In the genomic region with DNA sequence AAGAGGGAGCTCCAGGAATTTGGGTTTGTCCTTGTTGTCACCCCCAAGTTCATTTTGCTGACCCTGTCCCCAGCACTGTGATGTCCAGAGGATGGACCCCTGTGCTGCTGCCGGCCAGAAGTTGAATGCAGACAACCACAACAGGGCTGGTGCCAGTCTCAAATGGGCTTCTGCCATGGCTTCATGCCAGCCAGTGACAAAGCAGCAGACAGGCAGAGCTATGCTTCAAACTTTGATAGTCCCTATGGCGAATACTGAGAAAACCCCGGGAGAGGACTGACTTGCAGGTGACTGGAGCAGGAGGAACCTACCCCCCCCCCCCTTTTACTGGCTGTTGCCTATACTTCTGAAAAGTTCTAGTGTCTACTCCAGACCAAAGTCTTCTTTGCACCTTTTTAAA, we compare ENCODE assay signal across 8 cellular contexts. TPM values are rescaled to one million over a fixed set of nuclear protein-coding genes. Genes with fewer than 3 reads are reported as not detected.
A peak's percentile ranks its signal among the peaks of the same experiment; 100 is the strongest.
DNase-seq lines count a peak whose midpoint lies in the region; ATAC-seq and TF ChIP-seq lines count a peak whose summit lies in the region.

No MANE protein-coding gene starts in this region.

- H3K36me3 ChIP-seq in OCI-LY7 (ENCODE audit: insufficient read depth, low read length) (peaks cover 50% of the 10 kb centered on the region), esophagus (ENCODE audit: control insufficient read depth in 2 of 2, insufficient read depth in 2 of 2, low read length in 1 of 2) (no peaks in the 10 kb centered on the region), neural progenitor cell (no peaks in the 10 kb centered on the region)

- peak; percentile 42 for DNase-seq in DMS53 treated with DMSO at 0.1 percent for 48 hours (lab: John Stamatoyannopoulos, UW; ENCODE audit: unreplicated experiment)
- no peak for DNase-seq in OCI-LY7 (ENCODE audit: low spot score)
- DNase-seq in neural progenitor cell (ENCODE audit: low spot score), result no peak
- no peak for DNase-seq in DMS79 (lab: John Stamatoyannopoulos, UW)
- DNase-seq in activated CD8-positive, alpha-beta memory T cell treated with anti-CD3 and anti-CD28 coated beads for 24 hours, result no peak
- DNase-seq in UCSD-AML1 (lab: John Stamatoyannopoulos, UW; ENCODE audit: unreplicated experiment), result no peak

- intact Hi-C loops in OCI-LY7 (cut with micrococcal nuclease; ENCODE audit: unreplicated experiment), result no loop called here

- H3K4me1 Mint-ChIP-seq in neural progenitor cell, result peaks cover 58% of the 10 kb centered on the region

- H3K4me3 ChIP-seq in OCI-LY7 (ENCODE audit: low read depth, low read length, poor library complexity, severe bottlenecking), result peak overlapping the region; percentile 95
- H3K4me3 ChIP-seq in esophagus (ENCODE audit: low read depth in 1 of 2, low read length in 2 of 2), result peak overlapping the region; percentile 32 to 92
- no peak overlapping the region for H3K4me3 ChIP-seq in neural progenitor cell

- peaks cover 15% of the 10 kb centered on the region for H3K27me3 Mint-ChIP-seq in neural progenitor cell (ENCODE audit: insufficient read depth, low read depth)

- H3K27me3 ChIP-seq in esophagus (ENCODE audit: control insufficient read depth in 1 of 2, insufficient read depth in 2 of 2, low read length in 2 of 2) (no peaks in the 10 kb centered on the region), neural progenitor cell (peaks cover 53% of the 10 kb centered on the region)

- H3K4me3 Mint-ChIP-seq in neural progenitor cell, result peak overlapping the region; percentile 99

- H3K27ac Mint-ChIP-seq in neural progenitor cell, result no peak overlapping the region

- H3K9me2 ChIP-seq in OCI-LY7 (ENCODE audit: insufficient read depth, low read length), result no peaks in the 10 kb centered on the region

- peaks cover 16% of the 10 kb centered on the region for H3K36me3 Mint-ChIP-seq in neural progenitor cell

- peaks cover 16% of the 10 kb centered on the region for H4K20me1 ChIP-seq in OCI-LY7 (ENCODE audit: insufficient read depth, low read length)
- peaks cover 36% of the 10 kb centered on the region for H4K20me1 ChIP-seq in neural progenitor cell (ENCODE audit: low read depth)

- H3K9me3 ChIP-seq in OCI-LY7 (ENCODE audit: low read length) (no peaks in the 10 kb centered on the region), esophagus (ENCODE audit: control insufficient read depth in 2 of 2, insufficient read depth in 1 of 2, low read depth in 1 of 2, low read length in 1 of 2) (no peaks in the 10 kb centered on the region), neural progenitor cell (ENCODE audit: low read depth) (no peaks in the 10 kb centered on the region)

- WGBS in esophagus, 2 donors, result 7 to 24% methylated on average over 3 of the region's 3 CpGs

- H3K79me2 ChIP-seq in OCI-LY7 (ENCODE audit: insufficient read depth, low read depth, low read length), result peaks cover 81% of the 10 kb centered on the region
- no peaks in the 10 kb centered on the region for H3K79me2 ChIP-seq in neural progenitor cell (ENCODE audit: low read depth)

- no peak overlapping the region for H2AFZ ChIP-seq in OCI-LY7 (ENCODE audit: low read length)
- H2AFZ ChIP-seq in neural progenitor cell (replicated peaks), result no peak overlapping the region

- H3K4me1 ChIP-seq in OCI-LY7 (ENCODE audit: insufficient read depth, low read length, poor library complexity, severe bottlenecking) (peaks cover 31% of the 10 kb centered on the region), esophagus (ENCODE audit: control insufficient read depth in 2 of 2, insufficient read depth in 2 of 2, low read length in 1 of 2) (peaks cover 7 to 25% of the 10 kb centered on the region in 2 donors), neural progenitor cell (peaks cover 37% of the 10 kb centered on the region)

- CTCF ChIA-PET in OCI-LY7 (lab: Charles Lee; ENCODE audit: unreplicated experiment), result no interaction called here

- H3K9ac ChIP-seq in neural progenitor cell, result no peak overlapping the region

- H3K27ac ChIP-seq in OCI-LY7 (ENCODE audit: low read depth, low read length, poor library complexity, severe bottlenecking), result no peak overlapping the region
- peak overlapping the region; percentile 33 to 74 for H3K27ac ChIP-seq in esophagus (ENCODE audit: low read depth in 2 of 2, low read length in 1 of 2)
- H3K27ac ChIP-seq in neural progenitor cell, result no peak overlapping the region

- TF ChIP-seq CTCF in OCI-LY7 (conservative IDR thresholded peaks at IDR 0.05; ENCODE audit: low read length) (no peak), neural progenitor cell (IDR thresholded peaks at IDR 0.05) (no peak)

- peaks cover 29% of the 10 kb centered on the region for H3F3A ChIP-seq in neural progenitor cell (ENCODE audit: low read depth)

- peak overlapping the region; percentile 90 for H3K4me2 ChIP-seq in OCI-LY7 (ENCODE audit: low read length)
- H3K4me2 ChIP-seq in neural progenitor cell, result peak overlapping the region; percentile 90

- H3K9me3 Mint-ChIP-seq in neural progenitor cell, result no peaks in the 10 kb centered on the region

- POLR2A ChIA-PET in OCI-LY7 (lab: Charles Lee), result interaction anchor here (2.4 kb wide), 1 partner anchor 19 kb away, joined by 8 read pairs; no protein-coding TSS in a partner anchor

- no TSS peak for BruUV-seq in OCI-LY7 (replicated peaks; lab: Mats Ljungman, UMichigan)

- no peak for ATAC-seq in GM18520 (IDR thresholded peaks at IDR 0.05; ENCODE audit: unreplicated experiment)

RNA-seq across cellular contexts. Expression of a gene that starts 3.2 kb away (rescaled TPM):
- total RNA-seq in OCI-LY7 (2014; rRNA removed; shearing (Covaris generic)), result 13.5 and 15.1 TPM in 2 replicates
- total RNA-seq in OCI-LY7 (2022) (2.9 and 3.2 TPM in 2 replicates), neural progenitor cell (ENCODE audit: low replicate concordance) (1.1 and 2.0 TPM in 2 replicates)
- polyA plus RNA-seq in esophagus, result 1 to 10 TPM; 3.5 to 4.4 TPM

Comparison
In these comparisons a context has a peak if more than half of its experiments do, and no peak if none do; other contexts are left out.
1. H3K27ac ChIP-seq: peak in esophagus (2 of 2); none in OCI-LY7 (single experiment) and neural progenitor cell (single experiment).